ENCODE assay signal across 1 cellular context in the genomic region with DNA sequence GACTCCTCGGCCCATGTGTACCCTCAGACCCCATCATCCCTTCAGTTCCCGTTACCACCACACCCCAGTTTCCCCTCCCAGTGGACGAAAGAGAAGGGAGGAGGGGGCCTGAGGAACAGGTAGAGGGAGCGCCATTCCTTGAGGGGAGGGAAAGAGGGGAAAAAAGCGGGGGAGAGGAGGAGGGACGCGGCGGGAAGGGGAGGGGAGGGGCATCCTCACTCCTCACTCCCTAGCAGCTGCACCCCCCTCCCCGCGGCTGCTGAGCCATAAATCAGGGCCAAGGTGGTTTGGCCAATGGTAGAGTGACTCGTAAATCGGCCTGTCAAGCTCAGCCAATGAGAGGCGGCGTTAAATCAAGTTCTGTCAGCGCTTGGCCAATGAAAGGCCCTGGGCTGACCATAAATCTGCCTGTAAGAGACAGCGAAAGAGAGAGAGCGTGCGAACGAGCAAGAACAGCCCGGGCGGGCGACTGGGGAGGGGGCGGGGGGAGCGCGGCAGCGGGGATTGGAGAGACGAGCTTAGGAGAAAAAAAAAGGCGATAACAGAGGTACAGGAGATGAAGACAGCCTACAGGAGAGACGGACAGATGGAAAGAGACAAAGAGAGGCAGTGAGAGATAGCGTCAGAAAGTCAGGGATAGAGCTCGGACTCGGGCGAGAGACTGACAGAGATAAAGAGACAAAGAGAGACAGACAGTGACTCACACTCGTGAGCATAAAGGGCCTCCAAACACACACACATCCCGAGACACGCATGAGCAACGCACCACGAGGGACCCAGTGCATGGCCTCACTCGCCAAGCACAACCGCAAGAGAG.
TF ChIP-seq lines count a peak whose summit lies in the region.

No MANE protein-coding gene starts in this region.

TF ChIP-seq in K562, 482 proteins besides CTCF, POLR2A, EP300 and RAD21 (continues in another document):
- TF ChIP-seq ATF7 (IDR thresholded peaks at IDR 0.05) (peak; percentile 80), ZC3H8 (IDR thresholded peaks at IDR 0.05) (peak; percentile 75; the same call in 1 of the 2 replicates), SETDB1 (IDR thresholded peaks at IDR 0.05; ENCODE audit: low read length) (no peak), MTF1 (CRISPR knock-in tag; IDR thresholded peaks at IDR 0.05; ENCODE audit: borderline replicate concordance) (peak; percentile 25; the same call in 1 of the 2 replicates), NCOA1 (IDR thresholded peaks at IDR 0.05; ENCODE audit: low read depth) (peak; percentile 88), BMI1 (IDR thresholded peaks at IDR 0.05; ENCODE audit: low read length) (no peak), ASH1L (IDR thresholded peaks at IDR 0.05; ENCODE audit: borderline replicate concordance, low read depth, partially characterized antibody) (peak; percentile 99), ZBTB1 (CRISPR knock-in tag; IDR thresholded peaks at IDR 0.05; ENCODE audit: borderline replicate concordance, low read depth) (no peak), NFRKB (IDR thresholded peaks at IDR 0.05; ENCODE audit: low read depth) (peak; percentile 62), ZNF445 (CRISPR knock-in tag; IDR thresholded peaks at IDR 0.05; ENCODE audit: low read depth) (no peak), PRPF4 (IDR thresholded peaks at IDR 0.05; ENCODE audit: insufficient read depth, low read depth, low read length, poor library complexity, severe bottlenecking) (no peak), SPI1 (IDR thresholded peaks at IDR 0.05; ENCODE audit: borderline replicate concordance, low read depth, low read length) (0 out of 2 replicates have a peak, but pooled peaks have one; percentile 9), ELF1 (tag; IDR thresholded peaks at IDR 0.05) (peak; percentile 53; the same call in 1 of the 2 replicates), RBBP5 (IDR thresholded peaks at IDR 0.05; ENCODE audit: borderline replicate concordance, insufficient read depth, low read length, poor library complexity, severe bottlenecking) (no peak), CBFA2T2 (conservative IDR thresholded peaks at IDR 0.05) (no peak; the same call in 1 of the 2 replicates), EGR1 (conservative IDR thresholded peaks at IDR 0.05) (peak; percentile 71), STAT5B (CRISPR knock-in tag; IDR thresholded peaks at IDR 0.05) (no peak), HDAC1 (IDR thresholded peaks at IDR 0.05) (peak; percentile 16 to 89; a peak in 3 of 4 replicates), BCOR (IDR thresholded peaks at IDR 0.05) (peak; percentile 11; the same call in 1 of the 2 replicates), HMG20A (CRISPR knock-in tag; conservative IDR thresholded peaks at IDR 0.05) (no peak), SAP30 (IDR thresholded peaks at IDR 0.05; ENCODE audit: borderline replicate concordance, insufficient read depth, low read depth, low read length, poor library complexity, severe bottlenecking) (peak; percentile 22), ETV5 (CRISPR knock-in tag; IDR thresholded peaks at IDR 0.05; ENCODE audit: low read depth) (peak; percentile 62), NCOA4 (IDR thresholded peaks at IDR 0.05; ENCODE audit: partially characterized antibody) (no peak), KDM1A (IDR thresholded peaks at IDR 0.05) (peak; percentile 97 to 98), KHSRP (IDR thresholded peaks at IDR 0.05) (peak; percentile 59; the same call in 1 of the 2 replicates), TEAD4 (IDR thresholded peaks at IDR 0.05; ENCODE audit: low read length) (no peak; the same call in 1 of the 2 replicates), TEAD4 (CRISPR knock-in tag; IDR thresholded peaks at IDR 0.05; ENCODE audit: borderline replicate concordance) (no peak), COPS2 (conservative IDR thresholded peaks at IDR 0.05) (no peak), FOSL1 (tag; conservative IDR thresholded peaks at IDR 0.05) (peak; percentile 97), FOXP1 (CRISPR knock-in tag; IDR thresholded peaks at IDR 0.05) (peak; percentile 65; the same call in 1 of the 2 replicates), ZNF263 (CRISPR knock-in tag; IDR thresholded peaks at IDR 0.05; ENCODE audit: borderline replicate concordance) (peak; percentile 76; the same call in 1 of the 2 replicates), MYC (IDR thresholded peaks at IDR 0.05; ENCODE audit: low read depth, low read length) (peak; percentile 90), MYC (CRISPR knock-in tag; IDR thresholded peaks at IDR 0.05; ENCODE audit: borderline replicate concordance, low read depth) (peak; percentile 55; the same call in 1 of the 2 replicates), ZNF561 (CRISPR knock-in tag; conservative IDR thresholded peaks at IDR 0.05) (no peak), ZNF124 (CRISPR knock-in tag; IDR thresholded peaks at IDR 0.05) (no peak), TFAM (CRISPR knock-in tag; conservative IDR thresholded peaks at IDR 0.05) (no peak), KDM4B (IDR thresholded peaks at IDR 0.05; ENCODE audit: borderline replicate concordance in 2 of 2, low read depth in 1 of 2) (peak in 1 of 2 experiments; percentile 99; a peak in 2 of 4 replicates), ZKSCAN1 (IDR thresholded peaks at IDR 0.05; ENCODE audit: low read depth, low read length) (peak; percentile 57; the same call in 1 of the 2 replicates)
- TF ChIP-seq, protein P1, sequence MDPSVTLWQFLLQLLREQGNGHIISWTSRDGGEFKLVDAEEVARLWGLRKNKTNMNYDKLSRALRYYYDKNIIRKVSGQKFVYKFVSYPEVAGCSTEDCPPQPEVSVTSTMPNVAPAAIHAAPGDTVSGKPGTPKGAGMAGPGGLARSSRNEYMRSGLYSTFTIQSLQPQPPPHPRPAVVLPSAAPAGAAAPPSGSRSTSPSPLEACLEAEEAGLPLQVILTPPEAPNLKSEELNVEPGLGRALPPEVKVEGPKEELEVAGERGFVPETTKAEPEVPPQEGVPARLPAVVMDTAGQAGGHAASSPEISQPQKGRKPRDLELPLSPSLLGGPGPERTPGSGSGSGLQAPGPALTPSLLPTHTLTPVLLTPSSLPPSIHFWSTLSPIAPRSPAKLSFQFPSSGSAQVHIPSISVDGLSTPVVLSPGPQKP (CRISPR knock-in tag; IDR thresholded peaks at IDR 0.05): no peak
- TF ChIP-seq, protein P2, sequence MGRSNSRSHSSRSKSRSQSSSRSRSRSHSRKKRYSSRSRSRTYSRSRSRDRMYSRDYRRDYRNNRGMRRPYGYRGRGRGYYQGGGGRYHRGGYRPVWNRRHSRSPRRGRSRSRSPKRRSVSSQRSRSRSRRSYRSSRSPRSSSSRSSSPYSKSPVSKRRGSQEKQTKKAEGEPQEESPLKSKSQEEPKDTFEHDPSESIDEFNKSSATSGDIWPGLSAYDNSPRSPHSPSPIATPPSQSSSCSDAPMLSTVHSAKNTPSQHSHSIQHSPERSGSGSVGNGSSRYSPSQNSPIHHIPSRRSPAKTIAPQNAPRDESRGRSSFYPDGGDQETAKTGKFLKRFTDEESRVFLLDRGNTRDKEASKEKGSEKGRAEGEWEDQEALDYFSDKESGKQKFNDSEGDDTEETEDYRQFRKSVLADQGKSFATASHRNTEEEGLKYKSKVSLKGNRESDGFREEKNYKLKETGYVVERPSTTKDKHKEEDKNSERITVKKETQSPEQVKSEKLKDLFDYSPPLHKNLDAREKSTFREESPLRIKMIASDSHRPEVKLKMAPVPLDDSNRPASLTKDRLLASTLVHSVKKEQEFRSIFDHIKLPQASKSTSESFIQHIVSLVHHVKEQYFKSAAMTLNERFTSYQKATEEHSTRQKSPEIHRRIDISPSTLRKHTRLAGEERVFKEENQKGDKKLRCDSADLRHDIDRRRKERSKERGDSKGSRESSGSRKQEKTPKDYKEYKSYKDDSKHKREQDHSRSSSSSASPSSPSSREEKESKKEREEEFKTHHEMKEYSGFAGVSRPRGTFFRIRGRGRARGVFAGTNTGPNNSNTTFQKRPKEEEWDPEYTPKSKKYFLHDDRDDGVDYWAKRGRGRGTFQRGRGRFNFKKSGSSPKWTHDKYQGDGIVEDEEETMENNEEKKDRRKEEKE (IDR thresholded peaks at IDR 0.05; ENCODE audit: borderline replicate concordance in 1 of 2, control insufficient read depth in 1 of 2, low read depth in 2 of 2, low read length in 1 of 2): 0 out of 4 replicates have a peak, but pooled peaks of 1 of the 2 experiments have one; percentile 22
- TF ChIP-seq, protein P3, sequence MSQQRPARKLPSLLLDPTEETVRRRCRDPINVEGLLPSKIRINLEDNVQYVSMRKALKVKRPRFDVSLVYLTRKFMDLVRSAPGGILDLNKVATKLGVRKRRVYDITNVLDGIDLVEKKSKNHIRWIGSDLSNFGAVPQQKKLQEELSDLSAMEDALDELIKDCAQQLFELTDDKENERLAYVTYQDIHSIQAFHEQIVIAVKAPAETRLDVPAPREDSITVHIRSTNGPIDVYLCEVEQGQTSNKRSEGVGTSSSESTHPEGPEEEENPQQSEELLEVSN (IDR thresholded peaks at IDR 0.05; ENCODE audit: borderline replicate concordance in 1 of 2, extremely low read depth in 1 of 2, insufficient read depth in 1 of 2, insufficient read length in 1 of 2, low read depth in 1 of 2, low read length in 1 of 2, poor library complexity in 1 of 2, severe bottlenecking in 1 of 2): peak; percentile 71 to 82
- TF ChIP-seq, protein P4, sequence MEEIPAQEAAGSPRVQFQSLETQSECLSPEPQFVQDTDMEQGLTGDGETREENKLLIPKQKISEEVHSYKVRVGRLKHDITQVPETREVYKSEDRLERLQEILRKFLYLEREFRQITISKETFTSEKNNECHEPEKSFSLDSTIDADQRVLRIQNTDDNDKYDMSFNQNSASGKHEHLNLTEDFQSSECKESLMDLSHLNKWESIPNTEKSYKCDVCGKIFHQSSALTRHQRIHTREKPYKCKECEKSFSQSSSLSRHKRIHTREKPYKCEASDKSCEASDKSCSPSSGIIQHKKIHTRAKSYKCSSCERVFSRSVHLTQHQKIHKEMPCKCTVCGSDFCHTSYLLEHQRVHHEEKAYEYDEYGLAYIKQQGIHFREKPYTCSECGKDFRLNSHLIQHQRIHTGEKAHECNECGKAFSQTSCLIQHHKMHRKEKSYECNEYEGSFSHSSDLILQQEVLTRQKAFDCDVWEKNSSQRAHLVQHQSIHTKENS (CRISPR knock-in tag; IDR thresholded peaks at IDR 0.05): no peak
- TF ChIP-seq, protein P5, sequence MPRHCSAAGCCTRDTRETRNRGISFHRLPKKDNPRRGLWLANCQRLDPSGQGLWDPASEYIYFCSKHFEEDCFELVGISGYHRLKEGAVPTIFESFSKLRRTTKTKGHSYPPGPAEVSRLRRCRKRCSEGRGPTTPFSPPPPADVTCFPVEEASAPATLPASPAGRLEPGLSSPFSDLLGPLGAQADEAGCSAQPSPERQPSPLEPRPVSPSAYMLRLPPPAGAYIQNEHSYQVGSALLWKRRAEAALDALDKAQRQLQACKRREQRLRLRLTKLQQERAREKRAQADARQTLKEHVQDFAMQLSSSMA (CRISPR knock-in tag; IDR thresholded peaks at IDR 0.05): no peak
- TF ChIP-seq, protein P6, sequence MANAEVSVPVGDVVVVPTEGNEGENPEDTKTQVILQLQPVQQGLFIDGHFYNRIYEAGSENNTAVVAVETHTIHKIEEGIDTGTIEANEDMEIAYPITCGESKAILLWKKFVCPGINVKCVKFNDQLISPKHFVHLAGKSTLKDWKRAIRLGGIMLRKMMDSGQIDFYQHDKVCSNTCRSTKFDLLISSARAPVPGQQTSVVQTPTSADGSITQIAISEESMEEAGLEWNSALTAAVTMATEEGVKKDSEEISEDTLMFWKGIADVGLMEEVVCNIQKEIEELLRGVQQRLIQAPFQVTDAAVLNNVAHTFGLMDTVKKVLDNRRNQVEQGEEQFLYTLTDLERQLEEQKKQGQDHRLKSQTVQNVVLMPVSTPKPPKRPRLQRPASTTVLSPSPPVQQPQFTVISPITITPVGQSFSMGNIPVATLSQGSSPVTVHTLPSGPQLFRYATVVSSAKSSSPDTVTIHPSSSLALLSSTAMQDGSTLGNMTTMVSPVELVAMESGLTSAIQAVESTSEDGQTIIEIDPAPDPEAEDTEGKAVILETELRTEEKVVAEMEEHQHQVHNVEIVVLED (CRISPR knock-in tag; IDR thresholded peaks at IDR 0.05): no peak
- TF ChIP-seq, protein P7, sequence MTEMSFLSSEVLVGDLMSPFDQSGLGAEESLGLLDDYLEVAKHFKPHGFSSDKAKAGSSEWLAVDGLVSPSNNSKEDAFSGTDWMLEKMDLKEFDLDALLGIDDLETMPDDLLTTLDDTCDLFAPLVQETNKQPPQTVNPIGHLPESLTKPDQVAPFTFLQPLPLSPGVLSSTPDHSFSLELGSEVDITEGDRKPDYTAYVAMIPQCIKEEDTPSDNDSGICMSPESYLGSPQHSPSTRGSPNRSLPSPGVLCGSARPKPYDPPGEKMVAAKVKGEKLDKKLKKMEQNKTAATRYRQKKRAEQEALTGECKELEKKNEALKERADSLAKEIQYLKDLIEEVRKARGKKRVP (CRISPR knock-in tag; IDR thresholded peaks at IDR 0.05): no peak
- TF ChIP-seq, protein P8, sequence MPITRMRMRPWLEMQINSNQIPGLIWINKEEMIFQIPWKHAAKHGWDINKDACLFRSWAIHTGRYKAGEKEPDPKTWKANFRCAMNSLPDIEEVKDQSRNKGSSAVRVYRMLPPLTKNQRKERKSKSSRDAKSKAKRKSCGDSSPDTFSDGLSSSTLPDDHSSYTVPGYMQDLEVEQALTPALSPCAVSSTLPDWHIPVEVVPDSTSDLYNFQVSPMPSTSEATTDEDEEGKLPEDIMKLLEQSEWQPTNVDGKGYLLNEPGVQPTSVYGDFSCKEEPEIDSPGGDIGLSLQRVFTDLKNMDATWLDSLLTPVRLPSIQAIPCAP (CRISPR knock-in tag; IDR thresholded peaks at IDR 0.05; ENCODE audit: borderline replicate concordance): no peak
- TF ChIP-seq, protein P9, sequence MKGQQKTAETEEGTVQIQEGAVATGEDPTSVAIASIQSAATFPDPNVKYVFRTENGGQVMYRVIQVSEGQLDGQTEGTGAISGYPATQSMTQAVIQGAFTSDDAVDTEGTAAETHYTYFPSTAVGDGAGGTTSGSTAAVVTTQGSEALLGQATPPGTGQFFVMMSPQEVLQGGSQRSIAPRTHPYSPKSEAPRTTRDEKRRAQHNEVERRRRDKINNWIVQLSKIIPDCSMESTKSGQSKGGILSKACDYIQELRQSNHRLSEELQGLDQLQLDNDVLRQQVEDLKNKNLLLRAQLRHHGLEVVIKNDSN (CRISPR knock-in tag; IDR thresholded peaks at IDR 0.05): peak; percentile 56; the same call in 1 of the 2 replicates
- TF ChIP-seq, protein P10, sequence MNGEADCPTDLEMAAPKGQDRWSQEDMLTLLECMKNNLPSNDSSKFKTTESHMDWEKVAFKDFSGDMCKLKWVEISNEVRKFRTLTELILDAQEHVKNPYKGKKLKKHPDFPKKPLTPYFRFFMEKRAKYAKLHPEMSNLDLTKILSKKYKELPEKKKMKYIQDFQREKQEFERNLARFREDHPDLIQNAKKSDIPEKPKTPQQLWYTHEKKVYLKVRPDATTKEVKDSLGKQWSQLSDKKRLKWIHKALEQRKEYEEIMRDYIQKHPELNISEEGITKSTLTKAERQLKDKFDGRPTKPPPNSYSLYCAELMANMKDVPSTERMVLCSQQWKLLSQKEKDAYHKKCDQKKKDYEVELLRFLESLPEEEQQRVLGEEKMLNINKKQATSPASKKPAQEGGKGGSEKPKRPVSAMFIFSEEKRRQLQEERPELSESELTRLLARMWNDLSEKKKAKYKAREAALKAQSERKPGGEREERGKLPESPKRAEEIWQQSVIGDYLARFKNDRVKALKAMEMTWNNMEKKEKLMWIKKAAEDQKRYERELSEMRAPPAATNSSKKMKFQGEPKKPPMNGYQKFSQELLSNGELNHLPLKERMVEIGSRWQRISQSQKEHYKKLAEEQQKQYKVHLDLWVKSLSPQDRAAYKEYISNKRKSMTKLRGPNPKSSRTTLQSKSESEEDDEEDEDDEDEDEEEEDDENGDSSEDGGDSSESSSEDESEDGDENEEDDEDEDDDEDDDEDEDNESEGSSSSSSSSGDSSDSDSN (IDR thresholded peaks at IDR 0.05; ENCODE audit: borderline replicate concordance in 1 of 2, low read depth in 2 of 2, low read length in 2 of 2): no peak
- TF ChIP-seq, protein P11, sequence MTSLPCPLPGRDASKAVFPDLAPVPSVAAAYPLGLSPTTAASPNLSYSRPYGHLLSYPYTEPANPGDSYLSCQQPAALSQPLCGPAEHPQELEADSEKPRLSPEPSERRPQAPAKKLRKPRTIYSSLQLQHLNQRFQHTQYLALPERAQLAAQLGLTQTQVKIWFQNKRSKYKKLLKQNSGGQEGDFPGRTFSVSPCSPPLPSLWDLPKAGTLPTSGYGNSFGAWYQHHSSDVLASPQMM (CRISPR knock-in tag; IDR thresholded peaks at IDR 0.05): no peak
